Comparison of ENCODE assay signal across 15 cellular contexts in genomic region chr21:27681841-27682240, GRCh38.
DNase-seq lines count a peak whose midpoint lies in the region; ATAC-seq and TF ChIP-seq lines count a peak whose summit lies in the region.
"Had no signal": no experiment of that assay in that cellular context is flagged by ENCODE, and none has a peak within 500 bp of the region (broad histone marks: within the 10 kb centered on the region; RNA-seq: fewer than 3 reads in every experiment).

No MANE protein-coding gene starts in this region.

- H3K4me2 ChIP-seq in skeletal muscle satellite cell (ENCODE audit: low read length), result peak overlapping the region; percentile 39

- H3K27me3 ChIP-seq in brain microvascular endothelial cell (replicated peaks), result no peaks in the 10 kb centered on the region
- no peaks in the 10 kb centered on the region for H3K27me3 ChIP-seq in skeletal muscle satellite cell (ENCODE audit: control insufficient read depth, insufficient read depth, low read length)
- H3K27me3 ChIP-seq: MG63 had no signal

- no peaks in the 10 kb centered on the region for H3K36me3 ChIP-seq in brain microvascular endothelial cell (replicated peaks)
- H3K36me3 ChIP-seq in skeletal muscle satellite cell (ENCODE audit: insufficient read depth, low read length), result no peaks in the 10 kb centered on the region

- H3K4me3 ChIP-seq in brain microvascular endothelial cell (ENCODE audit: low read depth, low read length) (no peak overlapping the region), skeletal muscle satellite cell (ENCODE audit: low read length) (no peak overlapping the region)
- H3K4me3 ChIP-seq: MG63 had no signal

- H3K4me1 ChIP-seq in skeletal muscle satellite cell (ENCODE audit: control insufficient read depth, insufficient read depth, low read length), result peaks cover 21% of the 10 kb centered on the region

- H3K9ac ChIP-seq in skeletal muscle satellite cell (ENCODE audit: low read depth, low read length), result peak overlapping the region; percentile 60

- no peak for TF ChIP-seq CTCF in brain microvascular endothelial cell (IDR thresholded peaks at IDR 0.05; ENCODE audit: low read depth, low read length, missing control alignments)

- in situ Hi-C loops in brain microvascular endothelial cell (cut with HindIII; ENCODE audit: low pct_ligation_motif_present, low sequenced_read_pairs), result no loop called here

- H3K27ac ChIP-seq in brain microvascular endothelial cell, result peak overlapping the region; percentile 20

- DNase-seq in HS-5 (ENCODE audit: low read depth) (peak; percentile 64), brain microvascular endothelial cell (peak; percentile 9), fibroblast of the conjunctiva (ENCODE audit: low read depth) (peak; percentile 9), MV-4-11 (lab: John Stamatoyannopoulos, UW) (no peak)
- DNase-seq: activated CD4-positive, alpha-beta T cell treated with anti-CD3 and anti-CD28 coated beads for 48 hours; left ventricle myocardium superior; MG63; NCI-H1694 treated with DMSO at 0.1 percent for 48 hours; NCI-H69; SHP77; T-helper 1 cell had no signal

- no peaks in the 10 kb centered on the region for H3K9me3 ChIP-seq in skeletal muscle satellite cell (replicated peaks; ENCODE audit: low read length)

- ATAC-seq in GM18861 (IDR thresholded peaks at IDR 0.05; ENCODE audit: unreplicated experiment), result no peak
- ATAC-seq in GM18520 (IDR thresholded peaks at IDR 0.05; ENCODE audit: unreplicated experiment), result no peak
- ATAC-seq: HCT116, left ventricle myocardium superior had no signal
